29 cellular contexts compared by ENCODE assay signal in genomic region chr12:12880537-12880936, GRCh38. TPM values are rescaled to one million over a fixed set of nuclear protein-coding genes. Genes with fewer than 3 reads are reported as not detected.
DNase-seq lines count a peak whose midpoint lies in the region; ATAC-seq and TF ChIP-seq lines count a peak whose summit lies in the region.
"Had no signal": no experiment of that assay in that cellular context is flagged by ENCODE, and none has a peak within 500 bp of the region (broad histone marks: within the 10 kb centered on the region; RNA-seq: fewer than 3 reads in every experiment).

No MANE protein-coding gene starts in this region.

- no peaks in the 10 kb centered on the region for H3K9me3 Mint-ChIP-seq in activated naive CD4-positive, alpha-beta T cell treated with anti-CD3 and anti-CD28 coated beads for 36 hours
- H3K9me3 Mint-ChIP-seq in activated CD8-positive, alpha-beta T cell treated with anti-CD3 and anti-CD28 coated beads for 36 hours: no peaks in the 10 kb centered on the region
- H3K9me3 Mint-ChIP-seq: activated T-helper 2 cell treated with anti-CD3 and anti-CD28 coated beads, Interferon-gamma antibody, Interleukin-2, Interleukin-4, amounts not matched to agents 10 μg/mL and 5 μg/mL and 100 μg/mL, durations not matched to agents 14 hours and 24 hours and 36 hours; immature natural killer cell; memory B cell; neural crest cell had no signal

- POLR2A ChIA-PET in IMR-90 (lab: Charles Lee; ENCODE audit: unreplicated experiment): no interaction called here
- POLR2A ChIA-PET in activated CD8-positive, alpha-beta T cell treated with anti-CD3 and anti-CD28 coated beads for 36 hours (lab: Charles Lee): interaction anchor here (0.7 kb wide), 1 partner anchor 8 kb away, joined by 3 read pairs; no protein-coding TSS in a partner anchor

- peak overlapping the region; percentile 42 to 77; a peak in 3 of 4 replicates for H4K8ac ChIP-seq in IMR-90 (ENCODE audit: low read depth in 2 of 2, low read length in 2 of 2)

- no peak for TF ChIP-seq RAD21 in IMR-90 (IDR thresholded peaks at IDR 0.05; ENCODE audit: low read length)

- no peaks in the 10 kb centered on the region for H4K20me1 ChIP-seq in IMR-90 (ENCODE audit: insufficient read depth, low read length)

- peak overlapping the region; percentile 86; the same call in 1 of the 2 replicates for H3K18ac ChIP-seq in IMR-90 (ENCODE audit: low read depth, low read length)

- H2AFZ ChIP-seq in IMR-90 (replicated peaks; ENCODE audit: low read length, poor library complexity): no peak overlapping the region
- H2AFZ ChIP-seq: parathyroid adenoma had no signal

- BruUV-seq in IMR-90 (replicated peaks; lab: Mats Ljungman, UMichigan): no TSS peak

- H3K27me3 ChIP-seq in IMR-90 (ENCODE audit: control insufficient read depth, insufficient read depth, low read length) (no peaks in the 10 kb centered on the region), transverse colon (no peaks in the 10 kb centered on the region)
- H3K27me3 ChIP-seq: BE2C, colonic mucosa, SJSA1 had no signal

- peak overlapping the region; percentile 81 for H3K14ac ChIP-seq in IMR-90 (replicated peaks; ENCODE audit: low read depth, low read length)

- no peak overlapping the region for H3K4me2 ChIP-seq in IMR-90 (ENCODE audit: low read depth, low read length)
- H3K4me2 ChIP-seq: KMS-11 had no signal

- H3K4ac ChIP-seq in IMR-90 (ENCODE audit: low read depth, low read length): peak overlapping the region; percentile 73

- H3K4me1 Mint-ChIP-seq in activated naive CD4-positive, alpha-beta T cell treated with anti-CD3 and anti-CD28 coated beads for 36 hours (ENCODE audit: low read depth): peaks cover 8% of the 10 kb centered on the region
- peaks cover 8% of the 10 kb centered on the region for H3K4me1 Mint-ChIP-seq in activated CD8-positive, alpha-beta T cell treated with anti-CD3 and anti-CD28 coated beads for 36 hours (ENCODE audit: low read depth)
- H3K4me1 Mint-ChIP-seq: immature natural killer cell, memory B cell, neural crest cell had no signal

- 100% methylated on average over 4 of the region's 6 CpGs; no CpG with 5 or more reads in 1 of the 2 experiments for WGBS in IMR-90 (ENCODE audit: extremely low coverage in 2 of 2, insufficient read length in 1 of 2), 2 experiments
- WGBS in transverse colon (ENCODE audit: low coverage in 1 of 2), 2 donors: 73 to 87% methylated on average over 3 to 6 of the region's 6 CpGs

- H3K56ac ChIP-seq in IMR-90 (ENCODE audit: extremely low read depth, insufficient read depth, low read length): no peak overlapping the region; the same call in 1 of the 2 replicates

- H3K4me3 Mint-ChIP-seq in activated naive CD4-positive, alpha-beta T cell treated with anti-CD3 and anti-CD28 coated beads for 36 hours: no peak overlapping the region
- no peak overlapping the region for H3K4me3 Mint-ChIP-seq in activated CD8-positive, alpha-beta T cell treated with anti-CD3 and anti-CD28 coated beads for 36 hours
- H3K4me3 Mint-ChIP-seq: immature natural killer cell, memory B cell, neural crest cell had no signal

- TF ChIP-seq POLR2A in IMR-90 (IDR thresholded peaks at IDR 0.05; ENCODE audit: low read depth, low read length): no peak
- no peak for TF ChIP-seq POLR2A in transverse colon (IDR thresholded peaks at IDR 0.05)

- H3K4me1 ChIP-seq in IMR-90 (ENCODE audit: control insufficient read depth, insufficient read depth, low read length): peaks cover 16% of the 10 kb centered on the region
- peaks cover 0 to 62% (median 25%) of the 10 kb centered on the region in 4 donors for H3K4me1 ChIP-seq in transverse colon
- H3K4me1 ChIP-seq: BE2C, parathyroid adenoma had no signal

- H3K23ac ChIP-seq in IMR-90 (ENCODE audit: low read depth, low read length): peak overlapping the region; percentile 83

- peaks cover 10% of the 10 kb centered on the region for H3K9me1 ChIP-seq in IMR-90 (ENCODE audit: insufficient read depth, low read length)

- H3K36me3 ChIP-seq in IMR-90 (ENCODE audit: control insufficient read depth, insufficient read depth, low read length): no peaks in the 10 kb centered on the region
- H3K36me3 ChIP-seq in transverse colon: no peaks in the 10 kb centered on the region
- H3K36me3 ChIP-seq: BE2C, colonic mucosa, SJSA1 had no signal

- H3K9me3 ChIP-seq in IMR-90 (ENCODE audit: control insufficient read depth, insufficient read depth, low read length) (no peaks in the 10 kb centered on the region), transverse colon (no peaks in the 10 kb centered on the region)
- H3K9me3 ChIP-seq: BE2C, colonic mucosa had no signal

- H3K27ac ChIP-seq in IMR-90 (ENCODE audit: insufficient read depth, low read length) (peak overlapping the region; percentile 46; the same call in 1 of the 2 replicates), transverse colon (peak overlapping the region in 3 of 4 donors; percentile 71 to 76 (median 73))
- H3K27ac ChIP-seq: HL-60, KMS-11, parathyroid adenoma, skin epidermis had no signal

- H2BK20ac ChIP-seq in IMR-90 (ENCODE audit: low read depth, low read length): peak overlapping the region; percentile 86

- in situ Hi-C loops in IMR-90 (cut with MboI; ENCODE audit: low sequenced_read_pairs): loop anchor here (10.0 kb wide), 1 partner anchor 46 kb away; no protein-coding TSS in a partner anchor
- in situ Hi-C loops in transverse colon (cut with MboI; ENCODE audit: low pct_ligation_motif_present in 1 of 4, low pct_unique_long_range_greater_than_20kb in 1 of 4, low sequenced_read_pairs in 3 of 4): no loop called here

- DNase-seq in activated naive CD4-positive, alpha-beta T cell treated with anti-CD3 and anti-CD28 coated beads for 36 hours: no peak
- no peak for DNase-seq in activated naive CD4-positive, alpha-beta T cell treated with Interleukin-2 at 50 U/mL for 16 hours
- DNase-seq in IMR-90 (no peak), transverse colon (no peak)
- peak; percentile 16 for DNase-seq in activated CD8-positive, alpha-beta T cell treated with anti-CD3 and anti-CD28 coated beads for 36 hours
- DNase-seq: activated CD4-positive, alpha-beta T cell treated with anti-CD3 and anti-CD28 coated beads for 48 hours; BE2C; colonic mucosa; DMS153; effector CD4-positive, alpha-beta T cell; H7; hypothalamus; immature natural killer cell; MM.1S; NCI-H146; retina; RPMI8226; stimulated activated naive CD4-positive, alpha-beta T cell had no signal

- H3K4me3 ChIP-seq in IMR-90 (ENCODE audit: insufficient read depth, low read depth, low read length): no peak overlapping the region
- no peak overlapping the region for H3K4me3 ChIP-seq in transverse colon
- H3K4me3 ChIP-seq: colonic mucosa, GM12878, SJSA1, skin epidermis had no signal

- dilution Hi-C loops in IMR-90 (cut with HindIII; ENCODE audit: low sequenced_read_pairs, unreplicated experiment): no loop called here

- H4K5ac ChIP-seq in IMR-90 (ENCODE audit: low read depth, low read length): peak overlapping the region; percentile 52; the same call in 1 of the 2 replicates

- H2AK9ac ChIP-seq in IMR-90 (replicated peaks; ENCODE audit: low read depth, low read length, poor library complexity): peak overlapping the region; percentile 34

- intact Hi-C loops in activated naive CD4-positive, alpha-beta T cell treated with anti-CD3 and anti-CD28 coated beads for 36 hours (cut with micrococcal nuclease): no loop called here
- intact Hi-C loops in IMR-90 (cut with micrococcal nuclease) (no loop called here), transverse colon (cut with DNase I; ENCODE audit: low total_unique reads) (no loop called here)
- intact Hi-C loops in activated CD8-positive, alpha-beta T cell treated with anti-CD3 and anti-CD28 coated beads for 36 hours (cut with micrococcal nuclease): no loop called here

- H2BK5ac ChIP-seq in IMR-90 (ENCODE audit: low read depth, low read length, poor library complexity, severe bottlenecking): peak overlapping the region; percentile 86

- no peak overlapping the region for H3K9ac ChIP-seq in IMR-90 (ENCODE audit: low read depth, low read length)
- H3K9ac ChIP-seq: KMS-11, parathyroid adenoma had no signal

- peak overlapping the region; percentile 95 for H2AK5ac ChIP-seq in IMR-90 (ENCODE audit: low read depth, low read length)

- TF ChIP-seq CTCF in IMR-90 (conservative IDR thresholded peaks at IDR 0.05; ENCODE audit: low read depth, low read length) (no peak), transverse colon (IDR thresholded peaks at IDR 0.05) (no peak)
- TF ChIP-seq CTCF in activated CD8-positive, alpha-beta T cell treated with anti-CD3 and anti-CD28 coated beads for 36 hours (IDR thresholded peaks at IDR 0.05): no peak

- H3K27me3 Mint-ChIP-seq in activated naive CD4-positive, alpha-beta T cell treated with anti-CD3 and anti-CD28 coated beads for 36 hours (ENCODE audit: low read depth): no peaks in the 10 kb centered on the region
- H3K27me3 Mint-ChIP-seq in activated CD8-positive, alpha-beta T cell treated with anti-CD3 and anti-CD28 coated beads for 36 hours: no peaks in the 10 kb centered on the region

- ATAC-seq in IMR-90 (ENCODE audit: low read depth) (no peak), GM21360 (IDR thresholded peaks at IDR 0.05; ENCODE audit: unreplicated experiment) (no peak), HG02870 (IDR thresholded peaks at IDR 0.05; ENCODE audit: unreplicated experiment) (no peak)
- ATAC-seq in activated CD8-positive, alpha-beta T cell treated with anti-CD3 and anti-CD28 coated beads for 36 hours: no peak
- ATAC-seq: GM12878 had no signal

- H2BK15ac ChIP-seq in IMR-90 (ENCODE audit: low read depth, low read length): peak overlapping the region; percentile 87; the same call in 2 of the 3 replicates

- peak overlapping the region; percentile 54 for H4K91ac ChIP-seq in IMR-90 (ENCODE audit: insufficient read depth, low read depth, low read length)

- no peak for TF ChIP-seq EP300 in transverse colon (IDR thresholded peaks at IDR 0.05; ENCODE audit: low read depth)

- peaks cover 5 to 18% of the 10 kb centered on the region in 2 experiments; a peak in 2 of 4 replicates for H3K79me1 ChIP-seq in IMR-90 (ENCODE audit: low read depth in 1 of 2, low read length in 2 of 2)

- peak overlapping the region; percentile 94 for H2BK120ac ChIP-seq in IMR-90 (ENCODE audit: low read depth, low read length)

- peak overlapping the region; percentile 52 for H3K27ac Mint-ChIP-seq in activated naive CD4-positive, alpha-beta T cell treated with anti-CD3 and anti-CD28 coated beads for 36 hours
- no peak overlapping the region for H3K27ac Mint-ChIP-seq in activated CD8-positive, alpha-beta T cell treated with anti-CD3 and anti-CD28 coated beads for 36 hours
- H3K27ac Mint-ChIP-seq: activated T-helper 2 cell treated with anti-CD3 and anti-CD28 coated beads, Interferon-gamma antibody, Interleukin-2, Interleukin-4, amounts not matched to agents 10 μg/mL and 5 μg/mL and 100 μg/mL, durations not matched to agents 14 hours and 24 hours and 36 hours; immature natural killer cell; memory B cell had no signal

- CTCF ChIA-PET in activated naive CD4-positive, alpha-beta T cell treated with anti-CD3 and anti-CD28 coated beads for 36 hours (lab: Charles Lee): interaction anchor here (0.6 to 1.8 kb wide), 3 partner anchors 11 to 36 kb away, joined by 3 to 6 read pairs (median 4); partner anchors contain the start of gene GPRC5A
- CTCF ChIA-PET in IMR-90 (lab: Yijun Ruan, JAX): no interaction called here
- CTCF ChIA-PET in activated CD8-positive, alpha-beta T cell treated with anti-CD3 and anti-CD28 coated beads for 36 hours (lab: Charles Lee): interaction anchor here (1.4 kb wide), 1 partner anchor 29 kb away, joined by 3 read pairs; no protein-coding TSS in a partner anchor

- H3K36me3 Mint-ChIP-seq in activated naive CD4-positive, alpha-beta T cell treated with anti-CD3 and anti-CD28 coated beads for 36 hours (ENCODE audit: low read depth): no peaks in the 10 kb centered on the region
- H3K36me3 Mint-ChIP-seq in activated CD8-positive, alpha-beta T cell treated with anti-CD3 and anti-CD28 coated beads for 36 hours (ENCODE audit: low read depth): no peaks in the 10 kb centered on the region
- H3K36me3 Mint-ChIP-seq: immature natural killer cell, memory B cell had no signal

RNA-seq across cellular contexts. Expression of gene GPRC5A, which starts 10.8 kb away (rescaled TPM):
- total RNA-seq in activated naive CD4-positive, alpha-beta T cell treated with anti-CD3 and anti-CD28 coated beads for 36 hours: under 1 TPM; 0.24 to 0.64 TPM
- total RNA-seq in IMR-90 (2012; rRNA removed) (49.6 and 49.7 TPM in 2 replicates), transverse colon (100 to 1,000 TPM in 3 of 4 donors, 1 to 10 TPM in 1; 7.0 to 166 (median 116) TPM)
- polyA plus RNA-seq in IMR-90 (2012; rRNA removed): 193 and 201 TPM in 2 replicates
- polyA plus RNA-seq in IMR-90 (2012; cell fraction: cytosol; rRNA removed): 70.1 and 182 TPM in 2 replicates
- polyA plus RNA-seq in IMR-90 (2012; cell fraction: nucleus; rRNA removed; ENCODE audit: low replicate concordance): 125 and 230 TPM in 2 replicates
- under 1 TPM in 1 of 2 experiments, not detected in 1; 0.11 TPM for total RNA-seq in activated CD8-positive, alpha-beta T cell treated with anti-CD3 and anti-CD28 coated beads for 36 hours
- total RNA-seq: activated T-helper 2 cell treated with anti-CD3 and anti-CD28 coated beads, Interferon-gamma antibody, Interleukin-2, Interleukin-4, amounts not matched to agents 10 μg/mL and 5 μg/mL and 100 μg/mL, durations not matched to agents 14 hours and 24 hours and 36 hours; neural crest cell had no signal
- polyA plus RNA-seq: immature natural killer cell had no signal

Comparison
In these comparisons a context has a peak if more than half of its experiments do, and no peak if none do; other contexts are left out.
1. RNA of gene GPRC5A, which starts 10.8 kb away (total RNA-seq): 7.0 to 166 TPM in transverse colon and 49.6 to 49.7 TPM in IMR-90; 0.24 to 0.64 TPM in activated naive CD4-positive, alpha-beta T cell treated with anti-CD3 and anti-CD28 coated beads for 36 hours and 0.11 TPM in activated CD8-positive, alpha-beta T cell treated with anti-CD3 and anti-CD28 coated beads for 36 hours; every median in the first group is over 4 times any median in the second.